8 cellular contexts compared by ENCODE assay signal in the genomic region with DNA sequence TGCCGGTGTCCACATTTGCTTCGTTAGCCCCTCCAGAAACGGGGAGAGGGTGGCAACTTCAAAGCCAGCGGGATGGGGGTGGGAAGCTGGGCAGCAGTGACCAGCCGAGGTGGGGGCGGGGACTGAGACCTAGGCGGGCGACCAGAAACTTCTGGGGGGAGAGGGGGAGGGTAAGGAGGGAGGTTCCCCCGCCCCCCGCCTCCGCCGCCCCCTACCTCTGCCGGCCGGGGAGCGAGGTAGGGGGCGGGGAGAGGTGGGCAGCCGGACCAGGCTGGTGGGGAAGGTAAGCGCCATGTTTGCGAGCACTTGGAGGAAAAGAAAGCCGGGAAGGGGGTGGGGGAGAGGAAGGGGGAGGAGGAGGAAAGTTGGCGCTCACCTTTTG. TPM values are rescaled to one million over a fixed set of nuclear protein-coding genes. Genes with fewer than 3 reads are reported as not detected.
DNase-seq lines count a peak whose midpoint lies in the region; ATAC-seq, FAIRE-seq and TF ChIP-seq lines count a peak whose summit lies in the region.

No MANE protein-coding gene starts in this region.

- H3K27ac ChIP-seq in GM12878 (ENCODE audit: control insufficient read depth, insufficient read depth) (no peak overlapping the region), kidney (ENCODE audit: low read depth in 2 of 2, low read length in 2 of 2) (peak overlapping the region; percentile 52 to 57), thymus (ENCODE audit: low read depth) (peak overlapping the region; percentile 15)

- H3K4me1 ChIP-seq in GM12878 (ENCODE audit: control insufficient read depth, insufficient read depth, low read length) (no peaks in the 10 kb centered on the region), kidney (ENCODE audit: control insufficient read depth in 1 of 2, insufficient read depth in 1 of 2, low read depth in 1 of 2, low read length in 2 of 2) (peaks cover 0 to 3% of the 10 kb centered on the region in 2 donors), thymus (ENCODE audit: control insufficient read depth, insufficient read depth, low read length) (no peaks in the 10 kb centered on the region)

- H3K9ac ChIP-seq in GM12878 (ENCODE audit: control insufficient read depth, insufficient read depth, low read length) (no peak overlapping the region; the same call in 1 of the 2 replicates), kidney (ENCODE audit: low read length in 2 of 2) (peak overlapping the region in 1 of 2 donors; percentile 67)

- no peaks in the 10 kb centered on the region for H3K9me3 ChIP-seq in GM12878 (replicated peaks; ENCODE audit: control insufficient read depth, insufficient read depth, low read length)
- H3K9me3 ChIP-seq in kidney (ENCODE audit: control insufficient read depth in 1 of 2, low read length in 2 of 2), result no peaks in the 10 kb centered on the region
- H3K9me3 ChIP-seq in thymus (ENCODE audit: control insufficient read depth), result no peaks in the 10 kb centered on the region

- BruUV-seq in GM12878 (replicated peaks; lab: Mats Ljungman, UMichigan), result no TSS peak

- in situ Hi-C loops in GM12878 (cut with MboI), result no loop called here

- no peaks in the 10 kb centered on the region for H4K20me1 ChIP-seq in GM12878 (ENCODE audit: control insufficient read depth, insufficient read depth)

- peak overlapping the region; percentile 98 for H3K4me2 ChIP-seq in GM12878 (ENCODE audit: control insufficient read depth, insufficient read depth)

- RAD21 ChIA-PET in GM12878 (lab: Charles Lee; ENCODE audit: unreplicated experiment), result no interaction called here

- intact Hi-C loops in GM12878 (cut with micrococcal nuclease; ENCODE audit: unreplicated experiment), result loop anchor here (10.0 kb wide), 1 partner anchor 532 kb away; no protein-coding TSS in a partner anchor
- intact Hi-C loops in kidney (cut with DNase I), result no loop called here

- TF ChIP-seq CTCF in GM12878 (IDR thresholded peaks at IDR 0.05 in 2 of 3, conservative IDR thresholded peaks at IDR 0.05 in 1 of 3; ENCODE audit: control insufficient read depth in 2 of 3, extremely low read depth in 1 of 3, insufficient read depth in 1 of 3, low read depth in 3 of 3, low read length in 3 of 3), result no peak
- no peak for TF ChIP-seq CTCF in kidney (IDR thresholded peaks at IDR 0.05; ENCODE audit: borderline replicate concordance, extremely low read depth, insufficient read depth)

- TF ChIP-seq EP300 in GM12878 (IDR thresholded peaks at IDR 0.05; ENCODE audit: borderline replicate concordance in 1 of 2, control insufficient read depth in 1 of 2, low read depth in 2 of 2, low read length in 2 of 2), result no peak

- H3K4me3 ChIP-seq in GM12878 (peak overlapping the region; percentile 72), kidney (ENCODE audit: low read length in 2 of 2) (peak overlapping the region; percentile 73 to 83), thymus (ENCODE audit: low read length) (peak overlapping the region; percentile 49)

- ATAC-seq in GM12878 (no peak; the same call in 2 of the 3 replicates), GM21515 (IDR thresholded peaks at IDR 0.05; ENCODE audit: unreplicated experiment) (no peak), HG03196 (IDR thresholded peaks at IDR 0.05; ENCODE audit: unreplicated experiment) (no peak)

- no peak for TF ChIP-seq POLR2A in GM12878 (IDR thresholded peaks at IDR 0.05; ENCODE audit: low read depth, low read length)

- CTCF ChIA-PET in GM12878 (lab: Yijun Ruan, JAX), result no interaction called here

- H3K79me2 ChIP-seq in GM12878 (ENCODE audit: control insufficient read depth, insufficient read depth, low read length), result no peaks in the 10 kb centered on the region

- no peak for TF ChIP-seq RAD21 in GM12878 (IDR thresholded peaks at IDR 0.05; ENCODE audit: insufficient read depth, low read depth, low read length)

- no peaks in the 10 kb centered on the region for H3K36me3 ChIP-seq in GM12878 (ENCODE audit: control insufficient read depth in 2 of 2, insufficient read depth in 2 of 2, low read length in 1 of 2)
- H3K36me3 ChIP-seq in kidney (ENCODE audit: control insufficient read depth in 1 of 2, insufficient read depth in 2 of 2, low read length in 2 of 2), result peaks cover 0 to 4% of the 10 kb centered on the region in 2 donors
- no peaks in the 10 kb centered on the region for H3K36me3 ChIP-seq in thymus (ENCODE audit: control insufficient read depth, insufficient read depth)

- FAIRE-seq in GM12878 (lab: Jason Lieb, UNC), result no peak
- no peak for FAIRE-seq in kidney (lab: Jason Lieb, UNC)

- DNase-seq in DMS79 (lab: John Stamatoyannopoulos, UW), result peak; percentile 58
- peak; percentile 25 for DNase-seq in LHCN-M2 (ENCODE audit: low read depth)
- no peak for DNase-seq in GM12878 (ENCODE audit: low read depth, low spot score)
- DNase-seq in kidney, result no peak
- no peak for DNase-seq in stimulated activated CD4-positive, alpha-beta T cell treated with anti-CD3 and anti-CD28 coated beads, Interleukin-4, amount 100 ng/mL, for 4 hours

- H2AFZ ChIP-seq in GM12878 (ENCODE audit: control insufficient read depth, low read depth, low read length), result peak overlapping the region; percentile 29

- SMC1A ChIA-PET in GM12878 (lab: Charles Lee; ENCODE audit: uncharacterized antibody, unreplicated experiment), result no interaction called here

- H3K27me3 ChIP-seq in GM12878 (replicated peaks in 1 of 2; ENCODE audit: control insufficient read depth in 2 of 2, insufficient read depth in 2 of 2, low read length in 1 of 2), result peaks cover 16 to 32% of the 10 kb centered on the region in 2 experiments
- H3K27me3 ChIP-seq in thymus (ENCODE audit: control insufficient read depth, insufficient read depth), result peaks cover 57% of the 10 kb centered on the region

- POLR2A ChIA-PET in GM12878 (lab: Charles Lee), result no interaction called here

- 5% methylated on average over 3 of the region's 21 CpGs for WGBS in GM12878 (ENCODE audit: insufficient coverage, insufficient replicate concordance, low lambda C conversion rate, missing lambda C conversion rate)
- 3% methylated on average over 21 of the region's 21 CpGs for WGBS in thymus

TF ChIP-seq in GM12878, 131 proteins besides CTCF, POLR2A, EP300 and RAD21 (continues in another document):
- TF ChIP-seq NR2F1 (conservative IDR thresholded peaks at IDR 0.05), result no peak
- no peak for TF ChIP-seq GATAD2B (conservative IDR thresholded peaks at IDR 0.05; ENCODE audit: low read depth)
- no peak for TF ChIP-seq ZSCAN29 (IDR thresholded peaks at IDR 0.05)

RNA-seq across cellular contexts. Expression of a gene that starts 1.3 kb away (rescaled TPM):
- total RNA-seq in LHCN-M2 (2014; rRNA removed), result 21.7 and 29.2 TPM in 2 replicates
- polyA plus RNA-seq in LHCN-M2 (2012), result 2.9 TPM
- total RNA-seq in GM12878 (2013; cell fraction: nucleolus; rRNA removed), result 0.07 and 0.13 TPM in 2 replicates
- total RNA-seq in GM12878 (2014; rRNA removed), result 0.05 and 0.06 TPM in 2 replicates
- total RNA-seq in GM12878 (2014; rRNA removed; fragmentation: Illumina TruSeq; extraction: Trizol), result 0.04 TPM in 1 of 2 replicates, not detected in the other
- 0.26 TPM in 1 of 2 replicates, not detected in the other for total RNA-seq in GM12878 (2021)
- not detected for polyA plus RNA-seq in GM12878 (2011; ENCODE audit: low read depth)
- polyA plus RNA-seq in GM12878 (2011; rRNA removed), result 0.06 and 0.07 TPM in 2 replicates
- polyA plus RNA-seq in GM12878 (2011; cell fraction: cytosol; rRNA removed), result 0.07 TPM in 2 replicates
- polyA plus RNA-seq in GM12878 (2011; cell fraction: nucleus; rRNA removed), result 0.03 and 0.07 TPM in 2 replicates
- polyA plus RNA-seq in GM12878 (2012), result 0.07 TPM in 1 of 2 replicates, not detected in the other
- polyA plus RNA-seq in GM12878 (2014; fragmentation: Illumina TruSeq; extraction: Trizol), result 0.04 TPM in 1 of 2 replicates, not detected in the other
- not detected for polyA plus RNA-seq in GM12878 (2014; fragmentation: Nextera tagmentation; extraction: Ambion mirVana)
- not detected in 2 replicates for polyA plus RNA-seq in GM12878 (2014; rRNA removed)
- not detected for polyA plus RNA-seq in GM12878 (2016; fragmentation: Nextera tagmentation; extraction: Ambion mirVana)
- under 0.01 TPM in 1 of 2 replicates, not detected in the other for polyA minus RNA-seq in GM12878 (2011; rRNA and poly(A)+ RNA removed)
- not detected in 2 replicates for polyA minus RNA-seq in GM12878 (2011; cell fraction: cytosol; rRNA and poly(A)+ RNA removed)
- polyA minus RNA-seq in GM12878 (2011; cell fraction: nucleus; rRNA and poly(A)+ RNA removed), result not detected in 2 replicates
- total RNA-seq in kidney, result 2.8 TPM
- 0.75 TPM for polyA plus RNA-seq in kidney (ENCODE audit: insufficient read depth, low read depth, low replicate concordance)
- polyA plus RNA-seq in thymus, result 2.3 TPM

RNA-seq across cellular contexts. Expression of a gene that starts 11.7 kb away (rescaled TPM):
- 56.5 and 77.8 TPM in 2 replicates for total RNA-seq in LHCN-M2 (2014; rRNA removed)
- 33.0 TPM for polyA plus RNA-seq in LHCN-M2 (2012)
- total RNA-seq in GM12878 (2013; cell fraction: nucleolus; rRNA removed), result 121 and 132 TPM in 2 replicates
- 29.0 and 29.4 TPM in 2 replicates for total RNA-seq in GM12878 (2014; rRNA removed)
- total RNA-seq in GM12878 (2014; rRNA removed; fragmentation: Illumina TruSeq; extraction: Trizol), result 48.7 and 52.5 TPM in 2 replicates
- total RNA-seq in GM12878 (2021), result 26.5 and 28.9 TPM in 2 replicates
- 17.7 TPM for polyA plus RNA-seq in GM12878 (2011; ENCODE audit: low read depth)
- 51.7 and 68.0 TPM in 2 replicates for polyA plus RNA-seq in GM12878 (2011; rRNA removed)
- 30.3 and 38.2 TPM in 2 replicates for polyA plus RNA-seq in GM12878 (2011; cell fraction: cytosol; rRNA removed)
- 19.2 and 24.7 TPM in 2 replicates for polyA plus RNA-seq in GM12878 (2011; cell fraction: nucleus; rRNA removed)
- 24.6 and 27.5 TPM in 2 replicates for polyA plus RNA-seq in GM12878 (2012)
- 47.4 and 51.5 TPM in 2 replicates for polyA plus RNA-seq in GM12878 (2014; fragmentation: Illumina TruSeq; extraction: Trizol)
- 10 to 100 TPM; 62.0 to 67.4 TPM for polyA plus RNA-seq in GM12878 (2014; fragmentation: Nextera tagmentation; extraction: Ambion mirVana)
- polyA plus RNA-seq in GM12878 (2014; rRNA removed), result 23.8 and 34.2 TPM in 2 replicates
- polyA plus RNA-seq in GM12878 (2016; fragmentation: Nextera tagmentation; extraction: Ambion mirVana), result 10 to 100 TPM; 28.6 to 29.2 TPM
- polyA minus RNA-seq in GM12878 (2011; rRNA and poly(A)+ RNA removed), result 28.5 and 38.9 TPM in 2 replicates
- 7.9 and 14.9 TPM in 2 replicates for polyA minus RNA-seq in GM12878 (2011; cell fraction: cytosol; rRNA and poly(A)+ RNA removed)
- polyA minus RNA-seq in GM12878 (2011; cell fraction: nucleus; rRNA and poly(A)+ RNA removed), result 34.1 and 59.9 TPM in 2 replicates
- total RNA-seq in kidney, result 29.6 TPM
- polyA plus RNA-seq in kidney (ENCODE audit: insufficient read depth, low read depth, low replicate concordance), result 41.6 TPM
- 35.6 TPM for polyA plus RNA-seq in thymus

Comparison
In these comparisons a context has a peak if more than half of its experiments do, and no peak if none do; other contexts are left out.
1. DNase-seq: peak in DMS79 (single experiment) and LHCN-M2 (single experiment); none in GM12878 (single experiment), kidney (single experiment) and stimulated activated CD4-positive, alpha-beta T cell treated with anti-CD3 and anti-CD28 coated beads, Interleukin-4, amount 100 ng/mL, for 4 hours (0 of 2).
2. Peak in every context shown above with its lines, with median percentiles within 50 percentile points of each other: H3K4me3 ChIP-seq.